ENCODE assay signal across 28 cellular contexts in genomic region chr17:39684369-39685043, GRCh38. TPM values are rescaled to one million over a fixed set of nuclear protein-coding genes. Genes with fewer than 3 reads are reported as not detected.
"Had no signal": no experiment of that assay in that cellular context is flagged by ENCODE, and none has a peak within 500 bp of the region (broad histone marks: within the 10 kb centered on the region; RNA-seq: fewer than 3 reads in every experiment).

No MANE protein-coding gene starts in this region.

- H3K9me3 ChIP-seq: esophagus squamous epithelium, gastroesophageal sphincter, left ventricle myocardium inferior, neutrophil, suprapubic skin, tibial nerve, upper lobe of right lung, vagina had no signal

- H3K27ac ChIP-seq: dorsolateral prefrontal cortex, epithelial cell of prostate, gastroesophageal sphincter, left ventricle myocardium inferior, neutrophil, suprapubic skin, tibial nerve, upper lobe of right lung, vagina had no signal

- DNase-seq: cortex of kidney; dorsolateral prefrontal cortex; effector CD8-positive, alpha-beta T cell; esophagus squamous epithelium; foreskin fibroblast; glutamatergic neuron; immature natural killer cell; left cardiac atrium; left ventricle myocardium inferior; mesenchymal stem cell; midbrain; naive B cell; posterior cingulate gyrus; stimulated activated CD4-positive, alpha-beta T cell treated with anti-CD3 and anti-CD28 coated beads, Interleukin-4, amount 100 ng/mL, for 1 hour; stimulated activated CD8-positive, alpha-beta memory T cell treated with anti-CD3 and anti-CD28 coated beads, Interleukin-4, amount 100 ng/mL, for 48 hours; stimulated activated naive CD8-positive, alpha-beta T cell treated with anti-CD3 and anti-CD28 coated beads, Interleukin-15, Interleukin-2, amounts not matched to agents 100 U/mL and 50 U/mL, for 24 hours; upper lobe of right lung had no signal

- ATAC-seq: gastroesophageal sphincter; left cardiac atrium; stimulated activated effector memory CD8-positive, alpha-beta T cell treated with anti-CD3 and anti-CD28 coated beads, Interleukin-12 subunit alpha, Interleukin-12 subunit beta, amount 100 ng/mL, for 72 hours; stimulated activated naive CD8-positive, alpha-beta T cell treated with anti-CD3 and anti-CD28 coated beads, Interleukin-15, Interleukin-2, amounts not matched to agents 100 U/mL and 50 U/mL, for 24 hours; upper lobe of right lung had no signal

- H3K27me3 ChIP-seq: dorsolateral prefrontal cortex, esophagus squamous epithelium, gastroesophageal sphincter, suprapubic skin, tibial nerve, upper lobe of right lung, vagina had no signal

- H3K36me3 ChIP-seq: neutrophil, vagina had no signal

- H3K4me3 ChIP-seq: dorsolateral prefrontal cortex, esophagus squamous epithelium, gastroesophageal sphincter, left ventricle myocardium inferior, lung, smooth muscle cell, suprapubic skin, tibial nerve, upper lobe of right lung, vagina had no signal

RNA-seq across cellular contexts. Expression of gene PNMT, which starts 16.3 kb away (rescaled TPM):
- total RNA-seq: pulmonary artery endothelial cell, smooth muscle cell had no signal
- polyA plus RNA-seq: keratinocyte had no signal

RNA-seq across cellular contexts. Expression of gene TCAP, which starts 19.4 kb away (rescaled TPM):
- total RNA-seq: smooth muscle cell had no signal
- polyA plus RNA-seq: immature natural killer cell had no signal
